In the genomic region with DNA sequence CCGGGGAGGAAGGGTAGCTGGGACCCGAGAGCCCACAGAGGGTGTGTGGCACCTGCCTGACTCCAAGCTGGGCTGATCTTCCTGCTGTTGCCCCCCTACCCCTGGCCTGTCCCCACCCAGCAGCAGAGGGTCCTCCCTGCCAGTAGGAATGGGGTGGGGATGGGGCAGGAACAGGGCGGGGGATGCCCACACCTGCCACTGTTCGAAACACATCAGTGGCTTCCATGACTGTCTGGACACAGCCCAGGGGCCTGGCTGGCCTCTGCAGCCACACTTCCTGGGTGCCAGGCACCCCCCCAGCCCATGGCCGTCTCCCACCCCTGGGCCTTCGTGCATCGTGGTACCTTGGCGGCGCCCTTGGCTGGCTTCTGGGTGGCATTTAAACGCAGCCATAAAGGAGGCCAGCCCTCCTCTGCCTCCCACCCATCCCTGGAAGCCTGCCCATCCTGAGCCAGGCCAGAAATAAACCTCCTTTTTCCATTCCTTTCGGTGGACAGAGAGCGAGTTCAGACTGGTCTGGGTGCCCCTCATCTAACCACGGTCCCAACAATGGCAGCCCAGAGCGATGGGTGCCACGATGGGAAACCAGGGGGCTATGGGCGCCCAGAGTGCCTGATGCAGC, we compare ENCODE assay signal across 23 cellular contexts. TPM values are rescaled to one million over a fixed set of nuclear protein-coding genes. Genes with fewer than 3 reads are reported as not detected.
DNase-seq lines count a peak whose midpoint lies in the region; ATAC-seq, FAIRE-seq and TF ChIP-seq lines count a peak whose summit lies in the region.
"Had no signal": no experiment of that assay in that cellular context is flagged by ENCODE, and none has a peak within 500 bp of the region (broad histone marks: within the 10 kb centered on the region; RNA-seq: fewer than 3 reads in every experiment).

No MANE protein-coding gene starts in this region.

- H3K9me3 ChIP-seq in H1 (ENCODE audit: insufficient read depth in 2 of 2, low read depth in 1 of 2, low read length in 1 of 2) (no peaks in the 10 kb centered on the region), upper lobe of right lung (no peaks in the 10 kb centered on the region)
- H3K9me3 ChIP-seq: A549 had no signal

- H3K23me2 ChIP-seq in H1 (ENCODE audit: low read depth, low read length): no peaks in the 10 kb centered on the region

- TF ChIP-seq EP300 in H1 (IDR thresholded peaks at IDR 0.05; ENCODE audit: borderline replicate concordance in 1 of 2, low read depth in 2 of 2, low read length in 2 of 2): no peak

- no peak overlapping the region for H2BK120ac ChIP-seq in H1 (replicated peaks; ENCODE audit: low read depth, low read length)

- no peaks in the 10 kb centered on the region for H3K79me2 ChIP-seq in H1 (ENCODE audit: control insufficient read depth in 1 of 2, insufficient read depth in 2 of 2, low read length in 2 of 2)

- H4K91ac ChIP-seq in H1 (replicated peaks; ENCODE audit: insufficient read length, low read length): no peak overlapping the region

- H3K9ac ChIP-seq in H1 (replicated peaks in 1 of 4; ENCODE audit: extremely low read depth in 1 of 4, low read depth in 3 of 4, low read length in 3 of 4): no peak overlapping the region
- H3K9ac ChIP-seq: KMS-11 had no signal

- H3K79me1 ChIP-seq in H1 (ENCODE audit: low read depth, low read length): no peaks in the 10 kb centered on the region

- H4K8ac ChIP-seq in H1 (ENCODE audit: extremely low read depth, insufficient read depth, low read length): no peak overlapping the region

- ATAC-seq in upper lobe of right lung (no peak), HG03342 (IDR thresholded peaks at IDR 0.05; ENCODE audit: unreplicated experiment) (no peak)
- ATAC-seq: A549 had no signal

- POLR2A ChIA-PET in RWPE1 (lab: Yijun Ruan, JAX; ENCODE audit: low non-redundant PET) (no interaction called here), H1 (lab: Charles Lee; ENCODE audit: partially characterized antibody) (no interaction called here)

- peak overlapping the region; percentile 85 for H3K27ac Mint-ChIP-seq in osteocyte (ENCODE audit: unreplicated experiment)
- H3K27ac Mint-ChIP-seq: IgD-negative memory B cell had no signal

- H3K27me3 Mint-ChIP-seq in osteocyte (ENCODE audit: unreplicated experiment): no peaks in the 10 kb centered on the region
- H3K27me3 Mint-ChIP-seq: CD4-positive, alpha-beta memory T cell; IgD-negative memory B cell had no signal

- H3K27me3 ChIP-seq in H1 (replicated peaks in 1 of 4; ENCODE audit: control insufficient read depth in 3 of 4, extremely low read depth in 1 of 4, insufficient read depth in 3 of 4, low read length in 3 of 4): no peaks in the 10 kb centered on the region
- H3K27me3 ChIP-seq in upper lobe of right lung: no peaks in the 10 kb centered on the region

- no peak overlapping the region for H3K14ac ChIP-seq in H1 (ENCODE audit: insufficient read length)

- no peak overlapping the region for H3K23ac ChIP-seq in H1 (ENCODE audit: insufficient read length)

- H3K4ac ChIP-seq in H1 (replicated peaks; ENCODE audit: insufficient read length, low read depth, low read length): no peak overlapping the region

- no peaks in the 10 kb centered on the region for H4K20me1 ChIP-seq in H1 (replicated peaks in 1 of 2; ENCODE audit: control insufficient read depth in 1 of 2, insufficient read depth in 2 of 2, low read length in 2 of 2)

- no peaks in the 10 kb centered on the region for H3K9me3 Mint-ChIP-seq in osteocyte (ENCODE audit: unreplicated experiment)
- H3K9me3 Mint-ChIP-seq: CD4-positive, alpha-beta memory T cell; IgD-negative memory B cell had no signal

- H3K4me3 Mint-ChIP-seq in osteocyte (ENCODE audit: unreplicated experiment): no peak overlapping the region
- H3K4me3 Mint-ChIP-seq: IgD-negative memory B cell had no signal

- H2BK5ac ChIP-seq in H1 (ENCODE audit: low read depth, low read length): no peak overlapping the region; the same call in 1 of the 2 replicates

- H3K4me1 Mint-ChIP-seq in osteocyte (ENCODE audit: unreplicated experiment): peaks cover 45% of the 10 kb centered on the region
- H3K4me1 Mint-ChIP-seq: IgD-negative memory B cell had no signal

- no peak overlapping the region for H2AK5ac ChIP-seq in H1 (ENCODE audit: low read depth, low read length)

- H2BK20ac ChIP-seq in H1 (ENCODE audit: low read length): no peak overlapping the region

- peak overlapping the region; percentile 14; the same call in 1 of the 2 replicates for H2BK12ac ChIP-seq in H1 (ENCODE audit: low read depth, low read length)

- no peak overlapping the region for H2AFZ ChIP-seq in H1 (ENCODE audit: low read length)

- H3K27ac ChIP-seq in RWPE1 (peak overlapping the region; percentile 90), H1 (ENCODE audit: low read depth, low read length) (no peak overlapping the region), upper lobe of right lung (no peak overlapping the region)
- H3K27ac ChIP-seq: KMS-11 had no signal

- H3K36me3 Mint-ChIP-seq in osteocyte (ENCODE audit: unreplicated experiment): no peaks in the 10 kb centered on the region
- H3K36me3 Mint-ChIP-seq: CD4-positive, alpha-beta memory T cell; IgD-negative memory B cell had no signal

- TF ChIP-seq RAD21 in H1 (IDR thresholded peaks at IDR 0.05 in 1 of 2, conservative IDR thresholded peaks at IDR 0.05 in 1 of 2; ENCODE audit: low read depth in 2 of 2, low read length in 2 of 2): no peak

- WGBS in H1 (ENCODE audit: extremely low coverage in 1 of 2, insufficient coverage in 1 of 2, insufficient read length in 1 of 2, insufficient replicate concordance in 2 of 2, low coverage in 1 of 2, low lambda C conversion rate in 2 of 2, missing lambda C conversion rate in 1 of 2), 2 experiments: 87% methylated on average over 12 of the region's 16 CpGs; no CpG with 5 or more reads in 1 of the 2 experiments

- FAIRE-seq in H1 (lab: Jason Lieb, UNC) (no peak), urothelium cell line (lab: Jason Lieb, UNC) (peak; percentile 32)
- FAIRE-seq: A549, G401.6 had no signal

- H3K36me3 ChIP-seq in H1 (ENCODE audit: control insufficient read depth in 2 of 4, insufficient read depth in 4 of 4, low read length in 3 of 4) (no peaks in the 10 kb centered on the region), upper lobe of right lung (no peaks in the 10 kb centered on the region)

- H3K4me1 ChIP-seq in H1 (replicated peaks in 1 of 4; ENCODE audit: control insufficient read depth in 3 of 4, insufficient read depth in 4 of 4, low read length in 3 of 4) (no peaks in the 10 kb centered on the region), upper lobe of right lung (no peaks in the 10 kb centered on the region)

- H3K4me3 ChIP-seq in H1 (ENCODE audit: extremely low read depth in 1 of 4, insufficient read depth in 2 of 4, low read depth in 3 of 4, low read length in 4 of 4) (no peak overlapping the region), upper lobe of right lung (no peak overlapping the region)
- H3K4me3 ChIP-seq: A549 had no signal

- CTCF ChIA-PET in RWPE1 (lab: Yijun Ruan, JAX): interaction anchor here (0.6 kb wide), 1 partner anchor 8 kb away, joined by 3 read pairs; no protein-coding TSS in a partner anchor
- CTCF ChIA-PET in H1 (lab: Charles Lee; ENCODE audit: partially characterized antibody): interaction anchor here (1.0 kb wide), 2 partner anchors 9 to 70 kb away, joined by 3 to 4 read pairs; no protein-coding TSS in a partner anchor

- H3K18ac ChIP-seq in H1 (ENCODE audit: extremely low read depth, low read length): no peak overlapping the region

- DNase-seq in RWPE1 (ENCODE audit: low spot score) (no peak), H1 (ENCODE audit: low read depth in 1 of 2, low spot score in 2 of 2) (no peak), osteocyte (ENCODE audit: extremely low spot score, unreplicated experiment) (no peak), urothelium cell line (ENCODE audit: low spot score) (no peak), UCSD-AML1 (lab: John Stamatoyannopoulos, UW; ENCODE audit: unreplicated experiment) (no peak), upper lobe of right lung (no peak)
- DNase-seq: C1 segment of cervical spinal cord; CD4-positive, alpha-beta memory T cell; COR-L47; GOT3; HCEC 1CT; MM.1S; NCI-H2029; NCI-H446 treated with DMSO at 0.1 percent for 48 hours; NCI-H526; NCI-H82; NK-92 treated with Interleukin-12 subunit alpha and Interleukin-12 subunit beta, amount 100 ng/mL, for 24 hours; SHP77 had no signal

- H4K5ac ChIP-seq in H1 (ENCODE audit: insufficient read length, low read depth, low read length): no peak overlapping the region

- H2BK15ac ChIP-seq in H1 (ENCODE audit: low read length): no peak overlapping the region

- intact Hi-C loops in upper lobe of right lung (cut with DNase I): no loop called here

- TF ChIP-seq POLR2A in H1 (IDR thresholded peaks at IDR 0.05; ENCODE audit: control extremely low read depth in 1 of 2, low read depth in 2 of 2, low read length in 2 of 2): no peak

- TF ChIP-seq CTCF in RWPE1 (conservative IDR thresholded peaks at IDR 0.05; ENCODE audit: low read depth) (no peak), H1 (IDR thresholded peaks at IDR 0.05; ENCODE audit: control extremely low read depth in 1 of 3, insufficient read depth in 1 of 3, low read depth in 1 of 3, low read length in 3 of 3) (no peak), osteocyte (IDR thresholded peaks at IDR 0.05) (no peak), upper lobe of right lung (IDR thresholded peaks at IDR 0.05) (no peak)

- no peak overlapping the region for H3K4me2 ChIP-seq in H1 (ENCODE audit: insufficient read depth in 1 of 2, low read depth in 2 of 2, low read length in 2 of 2)
- H3K4me2 ChIP-seq: A549, KMS-11 had no signal

- H3K56ac ChIP-seq in H1 (replicated peaks; ENCODE audit: insufficient read length, low read depth, low read length): no peak overlapping the region

TF ChIP-seq in H1, 55 proteins besides CTCF, POLR2A, EP300 and RAD21:
- TF ChIP-seq JUN (IDR thresholded peaks at IDR 0.05; ENCODE audit: low read depth, low read length): no peak
- TF ChIP-seq SP4 (IDR thresholded peaks at IDR 0.05; ENCODE audit: low read length): no peak
- TF ChIP-seq EGR1 (IDR thresholded peaks at IDR 0.05; ENCODE audit: borderline replicate concordance, low read depth, low read length): no peak

RNA-seq across cellular contexts. Expression of a gene that starts 0.7 kb away (rescaled TPM):
- total RNA-seq in H1 (2021; fragmentation: NEBNext Ultra II Directional; extraction: Animal tissue kit (Norgen Biotek cat#: 25700)): 5.4 and 5.8 TPM in 2 replicates
- 2.4 and 3.7 TPM in 2 replicates for polyA plus RNA-seq in H1 (2011; rRNA removed)
- polyA plus RNA-seq in H1 (2011; cell fraction: cytosol; rRNA removed): 2.7 TPM
- 3.0 TPM for polyA plus RNA-seq in H1 (2011; cell fraction: nucleus; rRNA removed)
- 4.3 to 5.6 TPM (median 5.0 TPM) in 4 replicates for polyA plus RNA-seq in H1 (2012, experiment 1 of 2)
- 3.5 TPM for polyA plus RNA-seq in H1 (2012, experiment 2 of 2)
- 2.3 TPM for polyA plus RNA-seq in H1 (2013, experiment 1 of 2)
- 2.5 TPM for polyA plus RNA-seq in H1 (2013, experiment 2 of 2)
- polyA minus RNA-seq in H1 (2011; rRNA and poly(A)+ RNA removed): 7.7 and 11.4 TPM in 2 replicates
- 2.6 TPM for polyA minus RNA-seq in H1 (2011; cell fraction: cytosol; rRNA and poly(A)+ RNA removed)
- polyA minus RNA-seq in H1 (2011; cell fraction: nucleus; rRNA and poly(A)+ RNA removed): 2.2 TPM
- total RNA-seq in osteocyte (5.0 and 6.1 TPM in 2 replicates), upper lobe of right lung (1.0 TPM)
- total RNA-seq: CD4-positive, alpha-beta memory T cell had no signal
- polyA plus RNA-seq: CD4-positive, alpha-beta memory T cell; IgD-negative memory B cell had no signal
